In the genomic region with DNA sequence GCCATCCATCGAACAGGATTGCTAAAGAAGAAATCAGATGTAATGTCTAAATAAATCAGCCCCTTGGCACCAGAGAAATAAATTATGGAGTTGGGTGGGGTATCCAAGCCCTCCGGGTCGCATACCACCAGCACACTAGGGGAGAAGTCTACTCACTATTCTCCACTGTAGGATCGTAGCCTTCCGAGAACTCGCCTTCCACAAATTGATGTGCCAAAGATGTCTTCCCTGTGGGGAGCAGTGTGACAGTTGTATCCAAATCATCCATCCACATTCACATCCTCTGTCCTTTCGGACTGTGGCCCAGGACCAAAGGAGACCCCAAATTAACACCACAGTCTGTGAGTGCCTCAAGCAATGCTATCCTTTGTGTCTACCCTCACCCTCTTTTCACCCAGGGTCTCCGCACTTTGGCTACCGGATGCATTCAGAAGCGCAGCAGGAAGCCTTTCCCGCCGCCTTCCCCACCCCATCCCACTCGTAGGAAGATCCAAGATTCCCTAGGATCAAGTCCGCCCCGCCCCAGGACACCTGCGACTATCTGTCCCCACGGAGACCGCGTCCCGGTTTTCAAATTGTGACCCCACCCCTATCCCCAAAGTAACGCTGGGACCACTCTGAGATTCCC, we compare ENCODE assay signal across 8 cellular contexts. TPM values are rescaled to one million over a fixed set of nuclear protein-coding genes. Genes with fewer than 3 reads are reported as not detected.
DNase-seq lines count a peak whose midpoint lies in the region; ATAC-seq and TF ChIP-seq lines count a peak whose summit lies in the region.

No MANE protein-coding gene starts in this region.

- no peak for TF ChIP-seq POLR2A in IMR-90 (IDR thresholded peaks at IDR 0.05; ENCODE audit: low read depth, low read length)

- peak overlapping the region; percentile 90 for H3K27ac Mint-ChIP-seq in central memory CD8-positive, alpha-beta T cell (ENCODE audit: low read depth)
- peak overlapping the region; percentile 66 to 97 (median 92) for H3K27ac Mint-ChIP-seq in naive thymus-derived CD8-positive, alpha-beta T cell

- dilution Hi-C loops in IMR-90 (cut with HindIII; ENCODE audit: low sequenced_read_pairs, unreplicated experiment), result no loop called here

- no peak overlapping the region for H4K8ac ChIP-seq in IMR-90 (ENCODE audit: low read depth in 2 of 2, low read length in 2 of 2)

- TF ChIP-seq CTCF in IMR-90 (conservative IDR thresholded peaks at IDR 0.05; ENCODE audit: low read depth, low read length) (no peak), GM10248 (IDR thresholded peaks at IDR 0.05; ENCODE audit: control extremely low read depth, extremely low read depth, low read depth, missing control alignments) (no peak)

- H3K18ac ChIP-seq in IMR-90 (ENCODE audit: low read depth, low read length), result no peak overlapping the region

- H3K14ac ChIP-seq in IMR-90 (replicated peaks; ENCODE audit: low read depth, low read length), result no peak overlapping the region

- no peak overlapping the region for H3K4ac ChIP-seq in IMR-90 (ENCODE audit: low read depth, low read length)

- peak overlapping the region; percentile 87 for H3K4me2 ChIP-seq in BLaER1
- peak overlapping the region; percentile 70 for H3K4me2 ChIP-seq in IMR-90 (ENCODE audit: low read depth, low read length)

- intact Hi-C loops in IMR-90 (cut with micrococcal nuclease), result no loop called here

- no peak overlapping the region for H2BK20ac ChIP-seq in IMR-90 (ENCODE audit: low read depth, low read length)

- peaks cover 2% of the 10 kb centered on the region for H3K36me3 Mint-ChIP-seq in central memory CD8-positive, alpha-beta T cell (ENCODE audit: insufficient read depth)
- H3K36me3 Mint-ChIP-seq in naive thymus-derived CD8-positive, alpha-beta T cell, result peaks cover 0 to 2% (median 0%) of the 10 kb centered on the region in 3 donors

- H3K27me3 ChIP-seq in BLaER1 (no peaks in the 10 kb centered on the region), IMR-90 (ENCODE audit: control insufficient read depth, insufficient read depth, low read length) (no peaks in the 10 kb centered on the region)

- H2AK9ac ChIP-seq in IMR-90 (replicated peaks; ENCODE audit: low read depth, low read length, poor library complexity), result peak overlapping the region; percentile 7

- peaks cover 8% of the 10 kb centered on the region; the same call in 1 of the 2 replicates for H3K36me3 ChIP-seq in BLaER1
- no peaks in the 10 kb centered on the region for H3K36me3 ChIP-seq in IMR-90 (ENCODE audit: control insufficient read depth, insufficient read depth, low read length)

- no peaks in the 10 kb centered on the region for H3K9me1 ChIP-seq in IMR-90 (ENCODE audit: insufficient read depth, low read length)

- WGBS in IMR-90 (ENCODE audit: extremely low coverage in 2 of 2, insufficient read length in 1 of 2), 2 experiments, result 1% methylated on average over 12 of the region's 21 CpGs; no CpG with 5 or more reads in 1 of the 2 experiments

- H3K23ac ChIP-seq in IMR-90 (ENCODE audit: low read depth, low read length), result peak overlapping the region; percentile 56; the same call in 1 of the 2 replicates

- no peaks in the 10 kb centered on the region for H3K9me3 Mint-ChIP-seq in central memory CD8-positive, alpha-beta T cell
- no peaks in the 10 kb centered on the region for H3K9me3 Mint-ChIP-seq in naive thymus-derived CD8-positive, alpha-beta T cell

- POLR2A ChIA-PET in IMR-90 (lab: Charles Lee; ENCODE audit: unreplicated experiment) (no interaction called here), GM10248 (lab: Yijun Ruan, JAX) (interaction anchor here (1.0 to 1.4 kb wide), 5 partner anchors 42 to 120 kb away, joined by 3 to 17 read pairs (median 4); a partner anchor contains a TSS)
- POLR2A ChIA-PET in naive thymus-derived CD8-positive, alpha-beta T cell (lab: Charles Lee), result interaction anchor here (0.7 to 1.9 kb wide), 10 partner anchors 10 to 217 kb away, joined by 5 to 20 read pairs (median 8); a partner anchor contains a TSS

- TF ChIP-seq RAD21 in IMR-90 (IDR thresholded peaks at IDR 0.05; ENCODE audit: low read length), result no peak

- no peaks in the 10 kb centered on the region for H3K9me3 ChIP-seq in BLaER1
- no peaks in the 10 kb centered on the region for H3K9me3 ChIP-seq in IMR-90 (ENCODE audit: control insufficient read depth, insufficient read depth, low read length)

- H2BK5ac ChIP-seq in IMR-90 (ENCODE audit: low read depth, low read length, poor library complexity, severe bottlenecking), result no peak overlapping the region

- H3K4me1 ChIP-seq in BLaER1 (peaks cover 20% of the 10 kb centered on the region), IMR-90 (ENCODE audit: control insufficient read depth, insufficient read depth, low read length) (no peaks in the 10 kb centered on the region; the same call in 1 of the 2 replicates)

- no peaks in the 10 kb centered on the region for H4K20me1 ChIP-seq in BLaER1
- no peaks in the 10 kb centered on the region for H4K20me1 ChIP-seq in IMR-90 (ENCODE audit: insufficient read depth, low read length)

- no peak overlapping the region for H2AK5ac ChIP-seq in IMR-90 (ENCODE audit: low read depth, low read length)

- no peaks in the 10 kb centered on the region for H3K27me3 Mint-ChIP-seq in central memory CD8-positive, alpha-beta T cell
- no peaks in the 10 kb centered on the region for H3K27me3 Mint-ChIP-seq in naive thymus-derived CD8-positive, alpha-beta T cell

- no peak overlapping the region for H3K56ac ChIP-seq in IMR-90 (ENCODE audit: extremely low read depth, insufficient read depth, low read length)

- in situ Hi-C loops in IMR-90 (cut with MboI; ENCODE audit: low sequenced_read_pairs), result no loop called here

- BruUV-seq in IMR-90 (replicated peaks; lab: Mats Ljungman, UMichigan), result no TSS peak

- H4K91ac ChIP-seq in IMR-90 (ENCODE audit: insufficient read depth, low read depth, low read length), result no peak overlapping the region

- H2BK15ac ChIP-seq in IMR-90 (ENCODE audit: low read depth, low read length), result no peak overlapping the region

- no peak for ATAC-seq in IMR-90 (ENCODE audit: low read depth)
- no peak for ATAC-seq in central memory CD8-positive, alpha-beta T cell (replicated peaks; ENCODE audit: extremely low read depth, poor library complexity, severe bottlenecking)
- no peak for ATAC-seq in naive thymus-derived CD8-positive, alpha-beta T cell
- ATAC-seq in HG03565 (IDR thresholded peaks at IDR 0.05; ENCODE audit: unreplicated experiment), result no peak

- no peaks in the 10 kb centered on the region for H3K79me1 ChIP-seq in IMR-90 (ENCODE audit: low read depth in 1 of 2, low read length in 2 of 2)

- H4K5ac ChIP-seq in IMR-90 (ENCODE audit: low read depth, low read length), result no peak overlapping the region

- H3K9ac ChIP-seq in BLaER1 (peak overlapping the region; percentile 71), IMR-90 (ENCODE audit: low read depth, low read length) (peak overlapping the region; percentile 32; the same call in 1 of the 2 replicates)

- DNase-seq in IMR-90, result no peak
- DNase-seq in central memory CD8-positive, alpha-beta T cell (ENCODE audit: low spot score in 2 of 2), result no peak
- DNase-seq in naive thymus-derived CD8-positive, alpha-beta T cell, result no peak
- no peak for DNase-seq in GM10248 (ENCODE audit: extremely low spot score)
- DNase-seq in dedifferentiated amniotic fluid mesenchymal stem cell (ENCODE audit: extremely low spot score), result no peak
- DNase-seq in retina, result no peak

- peak overlapping the region; percentile 84 for H3K4me3 Mint-ChIP-seq in central memory CD8-positive, alpha-beta T cell
- peak overlapping the region; percentile 91 to 99 (median 96) for H3K4me3 Mint-ChIP-seq in naive thymus-derived CD8-positive, alpha-beta T cell

- H3K4me1 Mint-ChIP-seq in central memory CD8-positive, alpha-beta T cell, result peaks cover 22% of the 10 kb centered on the region
- H3K4me1 Mint-ChIP-seq in naive thymus-derived CD8-positive, alpha-beta T cell, result peaks cover 11 to 22% (median 18%) of the 10 kb centered on the region in 4 donors

- H3K4me3 ChIP-seq in BLaER1 (peak overlapping the region; percentile 82), IMR-90 (ENCODE audit: insufficient read depth, low read depth, low read length) (peak overlapping the region; percentile 76)

- CTCF ChIA-PET in IMR-90 (lab: Yijun Ruan, JAX) (interaction anchor here (1.3 kb wide), 1 partner anchor 19 kb away, joined by 16 read pairs; no protein-coding TSS in a partner anchor), GM10248 (lab: Yijun Ruan, JAX) (interaction anchor here (0.9 to 7.3 kb wide), 10 partner anchors 10 to 73 kb away, joined by 3 to 184 read pairs (median 5); a partner anchor contains a TSS)

- no peak overlapping the region for H2BK120ac ChIP-seq in IMR-90 (ENCODE audit: low read depth, low read length)

- peak overlapping the region; percentile 93 for H2AFZ ChIP-seq in IMR-90 (replicated peaks; ENCODE audit: low read length, poor library complexity)

- H3K27ac ChIP-seq in BLaER1, result peak overlapping the region; percentile 40; the same call in 1 of the 2 replicates
- H3K27ac ChIP-seq in IMR-90 (ENCODE audit: insufficient read depth, low read length), result no peak overlapping the region

RNA-seq across cellular contexts. Expression of a gene that starts 0.8 kb away (rescaled TPM):
- 0.56 and 0.72 TPM in 2 replicates for total RNA-seq in IMR-90 (2012; rRNA removed)
- 0.39 and 0.62 TPM in 2 replicates for polyA plus RNA-seq in IMR-90 (2012; rRNA removed)
- polyA plus RNA-seq in IMR-90 (2012; cell fraction: cytosol; rRNA removed), result 0.49 TPM in 1 of 2 replicates, not detected in the other
- 0.39 and 0.55 TPM in 2 replicates for polyA plus RNA-seq in IMR-90 (2012; cell fraction: nucleus; rRNA removed; ENCODE audit: low replicate concordance)
- 1 to 10 TPM; 3.6 to 4.3 TPM for total RNA-seq in naive thymus-derived CD8-positive, alpha-beta T cell
- 1 to 10 TPM; 3.0 to 3.6 (median 3.4) TPM for polyA plus RNA-seq in naive thymus-derived CD8-positive, alpha-beta T cell

RNA-seq across cellular contexts. Expression of a gene that starts 8.4 kb away (rescaled TPM):
- total RNA-seq in IMR-90 (2012; rRNA removed), result 6.6 and 10.0 TPM in 2 replicates
- polyA plus RNA-seq in IMR-90 (2012; rRNA removed), result 24.8 and 25.2 TPM in 2 replicates
- 11.3 and 13.1 TPM in 2 replicates for polyA plus RNA-seq in IMR-90 (2012; cell fraction: cytosol; rRNA removed)
- polyA plus RNA-seq in IMR-90 (2012; cell fraction: nucleus; rRNA removed; ENCODE audit: low replicate concordance), result 81.4 and 106 TPM in 2 replicates
- 100 to 1,000 TPM; 130 to 134 TPM for total RNA-seq in naive thymus-derived CD8-positive, alpha-beta T cell
- polyA plus RNA-seq in naive thymus-derived CD8-positive, alpha-beta T cell, result 10 to 100 TPM in 2 of 3 donors, 1 to 10 TPM in 1; 1.5 to 28.5 (median 10.5) TPM

RNA-seq across cellular contexts. Expression of a gene that starts 25.6 kb away (rescaled TPM):
- under 0.01 TPM in 2 replicates for total RNA-seq in IMR-90 (2012; rRNA removed)
- polyA plus RNA-seq in IMR-90 (2012; rRNA removed), result 0.01 and 0.07 TPM in 2 replicates
- polyA plus RNA-seq in IMR-90 (2012; cell fraction: cytosol; rRNA removed), result 0.01 and 0.05 TPM in 2 replicates
- 0.08 and 0.25 TPM in 2 replicates for polyA plus RNA-seq in IMR-90 (2012; cell fraction: nucleus; rRNA removed; ENCODE audit: low replicate concordance)
- total RNA-seq in naive thymus-derived CD8-positive, alpha-beta T cell, result under 1 TPM; 0.27 to 0.47 TPM
- polyA plus RNA-seq in naive thymus-derived CD8-positive, alpha-beta T cell, result not detected

RNA-seq across cellular contexts. Expression of a gene that starts 41.7 kb away (rescaled TPM):
- total RNA-seq in IMR-90 (2012; rRNA removed), result 18.1 and 33.0 TPM in 2 replicates
- 44.6 and 46.3 TPM in 2 replicates for polyA plus RNA-seq in IMR-90 (2012; rRNA removed)
- polyA plus RNA-seq in IMR-90 (2012; cell fraction: cytosol; rRNA removed), result 14.6 and 27.3 TPM in 2 replicates
- polyA plus RNA-seq in IMR-90 (2012; cell fraction: nucleus; rRNA removed; ENCODE audit: low replicate concordance), result 151 and 243 TPM in 2 replicates
- total RNA-seq in naive thymus-derived CD8-positive, alpha-beta T cell, result 100 to 1,000 TPM; 253 to 270 TPM
- polyA plus RNA-seq in naive thymus-derived CD8-positive, alpha-beta T cell, result 10 to 100 TPM; 34.0 to 45.8 (median 34.6) TPM

RNA-seq across cellular contexts. Expression of a gene that starts 50.4 kb away (rescaled TPM):
- 76.4 and 106 TPM in 2 replicates for total RNA-seq in IMR-90 (2012; rRNA removed)
- 67.8 and 81.1 TPM in 2 replicates for polyA plus RNA-seq in IMR-90 (2012; rRNA removed)
- polyA plus RNA-seq in IMR-90 (2012; cell fraction: cytosol; rRNA removed), result 32.2 and 43.2 TPM in 2 replicates
- 17.6 and 73.2 TPM in 2 replicates for polyA plus RNA-seq in IMR-90 (2012; cell fraction: nucleus; rRNA removed; ENCODE audit: low replicate concordance)
- 10 to 100 TPM; 47.5 to 49.5 TPM for total RNA-seq in naive thymus-derived CD8-positive, alpha-beta T cell
- polyA plus RNA-seq in naive thymus-derived CD8-positive, alpha-beta T cell, result 10 to 100 TPM; 29.2 to 39.5 (median 33.0) TPM

Comparison
In these comparisons a context has a peak if more than half of its experiments do, and no peak if none do; other contexts are left out.
1. RNA of a gene that starts 8.4 kb away (total RNA-seq): 130 to 134 TPM in naive thymus-derived CD8-positive, alpha-beta T cell; 6.6 to 10.0 TPM in IMR-90; every median in the first group is over 10 times any median in the second.